ENCODE assay signal across 1 cellular context in the genomic region with DNA sequence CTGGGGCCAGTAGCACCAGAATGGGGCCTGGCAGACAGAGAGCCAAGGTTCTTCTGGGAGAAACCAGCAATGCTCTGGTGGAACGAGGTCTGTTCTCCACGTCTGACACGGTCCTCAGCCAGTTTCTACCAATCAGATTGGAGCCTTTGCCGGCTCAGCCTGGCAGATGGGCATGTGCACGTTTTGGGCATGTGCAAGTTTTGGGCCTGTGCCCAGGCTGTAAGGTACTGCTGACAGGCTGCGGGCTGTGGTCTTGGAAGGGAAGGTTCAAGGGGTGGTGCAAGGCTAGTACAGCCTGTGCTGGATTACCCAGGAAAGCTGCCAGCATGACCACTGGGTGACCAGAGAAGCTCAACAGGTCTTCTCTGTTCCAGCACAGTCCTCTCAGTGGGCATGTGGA.
TF ChIP-seq lines count a peak whose summit lies in the region.

No MANE protein-coding gene starts in this region.

TF ChIP-seq in GM23338, 12 proteins besides CTCF, POLR2A, EP300 and RAD21 (continued from another document):
- TF ChIP-seq, protein P1, sequence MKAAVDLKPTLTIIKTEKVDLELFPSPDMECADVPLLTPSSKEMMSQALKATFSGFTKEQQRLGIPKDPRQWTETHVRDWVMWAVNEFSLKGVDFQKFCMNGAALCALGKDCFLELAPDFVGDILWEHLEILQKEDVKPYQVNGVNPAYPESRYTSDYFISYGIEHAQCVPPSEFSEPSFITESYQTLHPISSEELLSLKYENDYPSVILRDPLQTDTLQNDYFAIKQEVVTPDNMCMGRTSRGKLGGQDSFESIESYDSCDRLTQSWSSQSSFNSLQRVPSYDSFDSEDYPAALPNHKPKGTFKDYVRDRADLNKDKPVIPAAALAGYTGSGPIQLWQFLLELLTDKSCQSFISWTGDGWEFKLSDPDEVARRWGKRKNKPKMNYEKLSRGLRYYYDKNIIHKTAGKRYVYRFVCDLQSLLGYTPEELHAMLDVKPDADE (IDR thresholded peaks at IDR 0.05), result no peak
- TF ChIP-seq NANOG (IDR thresholded peaks at IDR 0.05; ENCODE audit: borderline replicate concordance) (no peak), ZNF331 (CRISPR knock-in tag; IDR thresholded peaks at IDR 0.05; ENCODE audit: low read depth) (no peak), STAT1 (IDR thresholded peaks at IDR 0.05; ENCODE audit: unreplicated experiment) (no peak), EZH2phosphoT487 (IDR thresholded peaks at IDR 0.05; ENCODE audit: unreplicated experiment) (no peak), EZH2 (IDR thresholded peaks at IDR 0.05; ENCODE audit: low read depth, unreplicated experiment) (no peak), JUNB (IDR thresholded peaks at IDR 0.05; ENCODE audit: unreplicated experiment) (no peak), POLR2AphosphoS5 (IDR thresholded peaks at IDR 0.05; ENCODE audit: low read depth) (no peak)
- TF ChIP-seq, protein P2, sequence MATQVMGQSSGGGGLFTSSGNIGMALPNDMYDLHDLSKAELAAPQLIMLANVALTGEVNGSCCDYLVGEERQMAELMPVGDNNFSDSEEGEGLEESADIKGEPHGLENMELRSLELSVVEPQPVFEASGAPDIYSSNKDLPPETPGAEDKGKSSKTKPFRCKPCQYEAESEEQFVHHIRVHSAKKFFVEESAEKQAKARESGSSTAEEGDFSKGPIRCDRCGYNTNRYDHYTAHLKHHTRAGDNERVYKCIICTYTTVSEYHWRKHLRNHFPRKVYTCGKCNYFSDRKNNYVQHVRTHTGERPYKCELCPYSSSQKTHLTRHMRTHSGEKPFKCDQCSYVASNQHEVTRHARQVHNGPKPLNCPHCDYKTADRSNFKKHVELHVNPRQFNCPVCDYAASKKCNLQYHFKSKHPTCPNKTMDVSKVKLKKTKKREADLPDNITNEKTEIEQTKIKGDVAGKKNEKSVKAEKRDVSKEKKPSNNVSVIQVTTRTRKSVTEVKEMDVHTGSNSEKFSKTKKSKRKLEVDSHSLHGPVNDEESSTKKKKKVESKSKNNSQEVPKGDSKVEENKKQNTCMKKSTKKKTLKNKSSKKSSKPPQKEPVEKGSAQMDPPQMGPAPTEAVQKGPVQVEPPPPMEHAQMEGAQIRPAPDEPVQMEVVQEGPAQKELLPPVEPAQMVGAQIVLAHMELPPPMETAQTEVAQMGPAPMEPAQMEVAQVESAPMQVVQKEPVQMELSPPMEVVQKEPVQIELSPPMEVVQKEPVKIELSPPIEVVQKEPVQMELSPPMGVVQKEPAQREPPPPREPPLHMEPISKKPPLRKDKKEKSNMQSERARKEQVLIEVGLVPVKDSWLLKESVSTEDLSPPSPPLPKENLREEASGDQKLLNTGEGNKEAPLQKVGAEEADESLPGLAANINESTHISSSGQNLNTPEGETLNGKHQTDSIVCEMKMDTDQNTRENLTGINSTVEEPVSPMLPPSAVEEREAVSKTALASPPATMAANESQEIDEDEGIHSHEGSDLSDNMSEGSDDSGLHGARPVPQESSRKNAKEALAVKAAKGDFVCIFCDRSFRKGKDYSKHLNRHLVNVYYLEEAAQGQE (IDR thresholded peaks at IDR 0.05; ENCODE audit: unreplicated experiment), result no peak
